In the genomic region with DNA sequence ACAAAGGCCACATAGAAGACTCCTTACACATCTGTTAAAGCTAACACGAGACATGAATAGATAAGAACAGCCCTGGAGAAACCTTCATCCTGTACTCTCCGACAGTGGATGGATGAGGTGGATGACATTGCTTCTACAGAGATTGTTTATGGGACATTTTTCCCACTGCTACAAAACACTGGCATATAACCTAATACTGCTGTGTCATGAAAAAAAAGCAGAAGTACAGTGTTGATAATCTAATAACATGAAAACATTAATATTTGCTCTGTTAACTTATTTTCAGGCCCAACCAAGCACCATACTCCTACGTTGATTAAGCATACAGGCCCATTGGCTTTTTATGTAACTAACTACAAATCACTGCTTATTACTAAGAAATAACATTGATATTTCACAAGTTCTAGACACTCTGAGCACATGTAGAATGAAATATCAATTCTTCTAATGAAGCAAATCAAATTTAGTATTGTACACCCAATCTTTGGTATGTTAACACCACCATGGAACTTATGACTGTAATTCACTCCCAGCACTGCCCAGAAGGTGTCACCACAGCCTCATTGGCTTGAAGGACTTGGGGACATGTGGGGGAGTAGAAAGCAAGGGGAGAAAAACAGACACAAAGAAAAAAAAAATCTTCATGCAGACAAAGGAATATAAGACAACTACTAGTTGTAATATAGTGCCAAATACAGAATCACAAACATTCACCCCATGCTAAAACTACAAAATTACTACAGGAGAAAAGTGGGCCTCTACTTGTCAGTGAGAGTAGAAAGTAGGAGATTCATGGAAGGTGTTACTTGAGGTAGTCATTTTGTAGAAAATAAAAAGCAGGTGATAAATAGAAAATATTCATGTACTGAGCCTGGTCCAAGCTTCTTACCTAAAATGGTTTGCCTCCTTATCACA, we compare ENCODE assay signal across 8 cellular contexts.
DNase-seq lines count a peak whose midpoint lies in the region; ATAC-seq and TF ChIP-seq lines count a peak whose summit lies in the region.

No MANE protein-coding gene starts in this region.

- H3K4me3 ChIP-seq in Loucy (ENCODE audit: low read length, poor library complexity, severe bottlenecking): no peak overlapping the region

- H3K27me3 ChIP-seq in Loucy (ENCODE audit: insufficient read depth, low read length, poor library complexity, severe bottlenecking): no peaks in the 10 kb centered on the region

- peaks cover 7% of the 10 kb centered on the region for H3K4me1 ChIP-seq in Loucy (ENCODE audit: insufficient read depth, low read length, poor library complexity, severe bottlenecking)

- no peaks in the 10 kb centered on the region for H3K36me3 ChIP-seq in Loucy (ENCODE audit: insufficient read depth, low read length)

- no peaks in the 10 kb centered on the region for H4K20me1 ChIP-seq in Loucy (ENCODE audit: insufficient read depth, low read length, poor library complexity, severe bottlenecking)

- H3K4me2 ChIP-seq in Loucy (ENCODE audit: low read depth, low read length, poor library complexity, severe bottlenecking): peak overlapping the region; percentile 28

- peak; percentile 99 for TF ChIP-seq CTCF in Loucy (conservative IDR thresholded peaks at IDR 0.05; ENCODE audit: low read length)

- peak overlapping the region; percentile 63; the same call in 1 of the 2 replicates for H2AFZ ChIP-seq in Loucy (ENCODE audit: low read length)

- no peaks in the 10 kb centered on the region for H3K9me3 ChIP-seq in Loucy (ENCODE audit: insufficient read depth, low read depth, low read length)

- H3F3A ChIP-seq in Loucy (ENCODE audit: low read depth): no peaks in the 10 kb centered on the region

- H3K79me2 ChIP-seq in Loucy (ENCODE audit: insufficient read depth, low read length): no peaks in the 10 kb centered on the region

- DNase-seq in ELF-1 (ENCODE audit: low read depth, low spot score) (peak; percentile 58), RKO (ENCODE audit: low spot score) (peak; percentile 72), brain pericyte (ENCODE audit: low read depth, low spot score) (peak; percentile 37), iPS-NIHi7 (ENCODE audit: extremely low spot score) (peak; percentile 68)
- DNase-seq in stimulated activated CD4-positive, alpha-beta T cell treated with anti-CD3 and anti-CD28 coated beads, Interleukin-1b, Interleukin-23, amount 100 ng/mL, for 48 hours: peak; percentile 28

- H3K9ac ChIP-seq in Loucy (ENCODE audit: low read depth, low read length, poor library complexity, severe bottlenecking): no peak overlapping the region

- no peaks in the 10 kb centered on the region for H3K9me2 ChIP-seq in Loucy (replicated peaks; ENCODE audit: low read depth, low read length)

- ATAC-seq in GM21737 (IDR thresholded peaks at IDR 0.05; ENCODE audit: unreplicated experiment) (peak; percentile 92), GM21390 (IDR thresholded peaks at IDR 0.05; ENCODE audit: unreplicated experiment) (no peak)
